ENCODE assay signal across 8 cellular contexts in genomic region chr22:46761539-46762237, GRCh38. TPM values are rescaled to one million over a fixed set of nuclear protein-coding genes. Genes with fewer than 3 reads are reported as not detected.
DNase-seq lines count a peak whose midpoint lies in the region; ATAC-seq and TF ChIP-seq lines count a peak whose summit lies in the region.

No MANE protein-coding gene starts in this region.

- peak overlapping the region; percentile 99 to 100 (median 100) for H3K27ac Mint-ChIP-seq in CD4-positive, alpha-beta memory T cell
- H3K27ac Mint-ChIP-seq in natural killer cell: peak overlapping the region; percentile 99 to 100

- H3K27ac ChIP-seq in CD4-positive, alpha-beta memory T cell (ENCODE audit: low read depth, low read length): peak overlapping the region; percentile 99

- POLR2A ChIA-PET in CD4-positive, alpha-beta memory T cell (lab: Charles Lee; ENCODE audit: partially characterized antibody): interaction anchor here (0.6 to 7.5 kb wide), 23 partner anchors 8 to 198 kb away, joined by 3 to 100 read pairs (median 6); partner anchors contain the start of gene CERK

- intact Hi-C loops in CD4-positive, alpha-beta memory T cell (cut with micrococcal nuclease): loop anchor here (1.0 kb wide), 3 partner anchors 23 to 725 kb away; partner anchors contain the start of gene CERK
- intact Hi-C loops in natural killer cell (cut with micrococcal nuclease) (loop anchor here (1.0 kb wide), 2 partner anchors 22 to 30 kb away; no protein-coding TSS in a partner anchor), head of caudate nucleus (cut with DNase I) (loop anchor here (5.0 kb wide), 1 partner anchor 81 kb away; no protein-coding TSS in a partner anchor)

- TF ChIP-seq CTCF in Loucy (conservative IDR thresholded peaks at IDR 0.05; ENCODE audit: low read length) (no peak), choroid plexus epithelial cell (conservative IDR thresholded peaks at IDR 0.05; ENCODE audit: low read depth, low read length) (no peak), natural killer cell (IDR thresholded peaks at IDR 0.05) (no peak)

- no peak for DNase-seq in CD4-positive, alpha-beta memory T cell
- DNase-seq in choroid plexus epithelial cell (ENCODE audit: low read depth) (no peak), natural killer cell (no peak), head of caudate nucleus (no peak), NCI-H1436 (lab: John Stamatoyannopoulos, UW) (no peak), inferior parietal cortex (ENCODE audit: extremely low spot score) (no peak)

- no peak for ATAC-seq in natural killer cell
- ATAC-seq in GM18870 (IDR thresholded peaks at IDR 0.05; ENCODE audit: unreplicated experiment): no peak

- H3K36me3 ChIP-seq in CD4-positive, alpha-beta memory T cell (ENCODE audit: insufficient read depth, low read length): no peaks in the 10 kb centered on the region
- H3K36me3 ChIP-seq in Loucy (ENCODE audit: insufficient read depth, low read length): no peaks in the 10 kb centered on the region

- peak overlapping the region; percentile 78 for H3K4me2 ChIP-seq in Loucy (ENCODE audit: low read depth, low read length, poor library complexity, severe bottlenecking)

- peak overlapping the region; percentile 98 to 100 (median 99) for H3K4me3 Mint-ChIP-seq in CD4-positive, alpha-beta memory T cell
- peak overlapping the region; percentile 99 for H3K4me3 Mint-ChIP-seq in natural killer cell

- no peaks in the 10 kb centered on the region for H3K27me3 Mint-ChIP-seq in CD4-positive, alpha-beta memory T cell
- H3K27me3 Mint-ChIP-seq in natural killer cell (ENCODE audit: low read depth in 2 of 2): no peaks in the 10 kb centered on the region

- H3K79me2 ChIP-seq in Loucy (ENCODE audit: insufficient read depth, low read length): peaks cover 54% of the 10 kb centered on the region

- peaks cover 46% of the 10 kb centered on the region for H3K4me1 ChIP-seq in CD4-positive, alpha-beta memory T cell (ENCODE audit: insufficient read depth, low read length)
- peaks cover 30% of the 10 kb centered on the region for H3K4me1 ChIP-seq in Loucy (ENCODE audit: insufficient read depth, low read length, poor library complexity, severe bottlenecking)

- H3K4me1 Mint-ChIP-seq in CD4-positive, alpha-beta memory T cell: peaks cover 30 to 76% (median 46%) of the 10 kb centered on the region in 4 donors
- peaks cover 55 to 59% of the 10 kb centered on the region in 2 donors for H3K4me1 Mint-ChIP-seq in natural killer cell

- H3K4me3 ChIP-seq in CD4-positive, alpha-beta memory T cell (ENCODE audit: low read length in 2 of 2): peak overlapping the region; percentile 94 to 96
- H3K4me3 ChIP-seq in Loucy (ENCODE audit: low read length, poor library complexity, severe bottlenecking) (peak overlapping the region; percentile 96), choroid plexus epithelial cell (ENCODE audit: low read depth, low read length) (peak overlapping the region; percentile 94)

- peaks cover 16% of the 10 kb centered on the region for H4K20me1 ChIP-seq in Loucy (ENCODE audit: insufficient read depth, low read length, poor library complexity, severe bottlenecking)

- no peaks in the 10 kb centered on the region for H3K27me3 ChIP-seq in CD4-positive, alpha-beta memory T cell (ENCODE audit: insufficient read depth, low read length)
- H3K27me3 ChIP-seq in Loucy (ENCODE audit: insufficient read depth, low read length, poor library complexity, severe bottlenecking): no peaks in the 10 kb centered on the region

- no peaks in the 10 kb centered on the region for H3F3A ChIP-seq in Loucy (ENCODE audit: low read depth)

- no peaks in the 10 kb centered on the region for H3K9me2 ChIP-seq in Loucy (replicated peaks; ENCODE audit: low read depth, low read length)

- peaks cover under 1 to 21% of the 10 kb centered on the region in 2 donors for H3K36me3 Mint-ChIP-seq in CD4-positive, alpha-beta memory T cell
- no peaks in the 10 kb centered on the region for H3K36me3 Mint-ChIP-seq in natural killer cell

- H3K9ac ChIP-seq in Loucy (ENCODE audit: low read depth, low read length, poor library complexity, severe bottlenecking): peak overlapping the region; percentile 95

- H3K9me3 Mint-ChIP-seq in CD4-positive, alpha-beta memory T cell: peaks cover 0 to under 1% (median 0%) of the 10 kb centered on the region in 8 donors
- H3K9me3 Mint-ChIP-seq in natural killer cell: no peaks in the 10 kb centered on the region

- CTCF ChIA-PET in CD4-positive, alpha-beta memory T cell (lab: Charles Lee; ENCODE audit: partially characterized antibody): interaction anchor here (1.0 to 10.0 kb wide), 8 partner anchors 12 to 41 kb away, joined by 3 to 233 read pairs (median 34); no protein-coding TSS in a partner anchor

- no peaks in the 10 kb centered on the region for H3K9me3 ChIP-seq in CD4-positive, alpha-beta memory T cell (ENCODE audit: control insufficient read depth in 1 of 2, low read length in 2 of 2)
- peaks cover under 1% of the 10 kb centered on the region; the same call in 1 of the 2 replicates for H3K9me3 ChIP-seq in Loucy (ENCODE audit: insufficient read depth, low read depth, low read length)

- H2AFZ ChIP-seq in Loucy (ENCODE audit: low read length): peak overlapping the region; percentile 83

RNA-seq across cellular contexts. Expression of gene TBC1D22A, which starts 0.8 kb away (rescaled TPM):
- 10 to 100 TPM; 49.0 to 49.2 TPM for total RNA-seq in CD4-positive, alpha-beta memory T cell
- polyA plus RNA-seq in CD4-positive, alpha-beta memory T cell: 10 to 100 TPM; 20.6 to 24.4 TPM
- 10 to 100 TPM; 47.4 to 53.7 (median 53.2) TPM for total RNA-seq in natural killer cell

RNA-seq across cellular contexts. Expression of gene CERK, which starts 23.6 kb away (rescaled TPM):
- 100 to 1,000 TPM; 161 to 164 TPM for total RNA-seq in CD4-positive, alpha-beta memory T cell
- 100 to 1,000 TPM in 1 of 2 donors, 10 to 100 TPM in 1; 91.2 to 111 TPM for polyA plus RNA-seq in CD4-positive, alpha-beta memory T cell
- 10 to 100 TPM; 50.0 to 71.2 (median 55.6) TPM for total RNA-seq in natural killer cell
